ENCODE assay signal across 27 cellular contexts in the genomic region with DNA sequence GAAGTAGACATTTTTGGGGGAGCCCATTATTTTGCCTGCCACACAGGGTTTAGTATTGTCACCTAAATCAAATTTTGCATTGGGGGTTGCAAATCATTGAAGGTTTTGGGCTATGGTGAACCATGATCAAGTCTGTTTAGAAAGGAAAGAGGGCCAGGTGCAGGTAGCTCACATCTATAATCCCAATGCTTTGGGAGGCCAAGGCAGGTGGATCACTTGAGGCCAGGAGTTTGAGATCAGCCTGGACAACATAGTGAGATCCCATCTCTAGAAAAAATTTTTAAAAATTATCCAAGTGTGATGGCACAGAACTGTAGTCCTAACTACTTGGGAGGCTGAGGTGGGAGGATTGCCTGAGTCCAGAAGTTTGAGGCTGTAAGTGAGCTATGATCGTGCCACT.
"Had no signal": no experiment of that assay in that cellular context is flagged by ENCODE, and none has a peak within 500 bp of the region (broad histone marks: within the 10 kb centered on the region; RNA-seq: fewer than 3 reads in every experiment).

No MANE protein-coding gene starts in this region.

- H3K27me3 Mint-ChIP-seq: dendritic cell treated with granulocyte-macrophage colony-stimulating factor and Interleukin-4, amounts not matched to agents 40 ng/mL and 50 ng/mL, for 4 days; effector memory CD8-positive, alpha-beta T cell; naive B cell had no signal

- DNase-seq: colonic mucosa; cortex of kidney; effector CD8-positive, alpha-beta T cell; effector memory CD8-positive, alpha-beta T cell; endodermal cell; foreskin keratinocyte; heart left ventricle; hypothalamus; immature natural killer cell; islet precursor cell; kidney; kidney glomerular epithelial cell; left colon; left ventricle myocardium superior; lower lobe of right lung; mesenchymal stem cell; mucosa of descending colon; naive B cell had no signal

- H3K9me3 ChIP-seq: colonic mucosa, esophagus muscularis mucosa, gastroesophageal sphincter, heart left ventricle, lower lobe of right lung, mucosa of descending colon had no signal

- FAIRE-seq: endometrium, frontal cortex, kidney had no signal

- H3K27ac ChIP-seq: colonic mucosa, epithelial cell of prostate, esophagus muscularis mucosa, foreskin keratinocyte, gastroesophageal sphincter, heart left ventricle, hepatocyte, lower lobe of right lung had no signal

- H3K27me3 ChIP-seq: colonic mucosa, esophagus muscularis mucosa, foreskin keratinocyte, gastroesophageal sphincter, heart left ventricle, hepatocyte had no signal

- ATAC-seq: effector memory CD8-positive, alpha-beta T cell; foreskin keratinocyte; gastroesophageal sphincter; heart left ventricle; left colon; left lobe of liver; left ventricle myocardium superior; lower lobe of right lung; mucosa of descending colon had no signal

- H3K36me3 Mint-ChIP-seq: immature natural killer cell had no signal

- H2AFZ ChIP-seq: hepatocyte had no signal

- H3K4me3 Mint-ChIP-seq: dendritic cell treated with granulocyte-macrophage colony-stimulating factor and Interleukin-4, amounts not matched to agents 40 ng/mL and 50 ng/mL, for 4 days; effector memory CD8-positive, alpha-beta T cell; endodermal cell; immature natural killer cell; mesothelial cell of epicardium had no signal

- H3K9me3 Mint-ChIP-seq: dendritic cell treated with granulocyte-macrophage colony-stimulating factor and Interleukin-4, amounts not matched to agents 40 ng/mL and 50 ng/mL, for 4 days; effector memory CD8-positive, alpha-beta T cell; immature natural killer cell; naive B cell had no signal

- H3K4me3 ChIP-seq: colonic mucosa, esophagus muscularis mucosa, gastroesophageal sphincter, heart left ventricle, hepatocyte, lower lobe of right lung, mucosa of descending colon had no signal

- H3K36me3 ChIP-seq: colonic mucosa, esophagus muscularis mucosa, gastroesophageal sphincter, heart left ventricle, lower lobe of right lung had no signal

- H3K4me2 ChIP-seq: hepatocyte had no signal

- H3K27ac Mint-ChIP-seq: dendritic cell treated with granulocyte-macrophage colony-stimulating factor and Interleukin-4, amounts not matched to agents 40 ng/mL and 50 ng/mL, for 4 days; endodermal cell; mesothelial cell of epicardium had no signal
